Comparison of ENCODE assay signal across 19 cellular contexts in genomic region chr1:151425103-151425502, GRCh38. TPM values are rescaled to one million over a fixed set of nuclear protein-coding genes. Genes with fewer than 3 reads are reported as not detected.
A peak's percentile ranks its signal among the peaks of the same experiment; 100 is the strongest.
DNase-seq lines count a peak whose midpoint lies in the region; ATAC-seq and TF ChIP-seq lines count a peak whose summit lies in the region.
"Had no signal": no experiment of that assay in that cellular context is flagged by ENCODE, and none has a peak within 500 bp of the region (broad histone marks: within the 10 kb centered on the region; RNA-seq: fewer than 3 reads in every experiment).

No MANE protein-coding gene starts in this region.

- H3K4me1 ChIP-seq in Panc1 (ENCODE audit: control insufficient read depth, insufficient read depth, low read length) (no peaks in the 10 kb centered on the region), suprapubic skin (no peaks in the 10 kb centered on the region)
- H3K4me1 ChIP-seq: HAP-1 had no signal

- no peaks in the 10 kb centered on the region for H3K27me3 ChIP-seq in Panc1 (ENCODE audit: control insufficient read depth, insufficient read depth, low read length)
- no peaks in the 10 kb centered on the region for H3K27me3 ChIP-seq in suprapubic skin

- intact Hi-C loops in left ventricle myocardium superior (cut with micrococcal nuclease) (no loop called here), Right ventricle myocardium inferior (cut with DNase I) (no loop called here), Panc1 (cut with micrococcal nuclease; ENCODE audit: unreplicated experiment) (no loop called here)

- CTCF ChIA-PET in Panc1 (lab: Charles Lee), result interaction anchor here (0.7 kb wide), 1 partner anchor 192 kb away, joined by 4 read pairs; no protein-coding TSS in a partner anchor

- TF ChIP-seq CTCF in Panc1 (IDR thresholded peaks at IDR 0.05), result no peak
- TF ChIP-seq CTCF in choroid plexus epithelial cell (conservative IDR thresholded peaks at IDR 0.05; ENCODE audit: low read depth, low read length), result no peak
- no peak for TF ChIP-seq CTCF in suprapubic skin (IDR thresholded peaks at IDR 0.05)

- WGBS in suprapubic skin, result 65% methylated on average over 2 of the region's 2 CpGs

- ATAC-seq in left ventricle myocardium superior (peak; percentile 31), Right ventricle myocardium inferior (no peak), Panc1 (no peak)
- ATAC-seq: PC-3 had no signal

- H3K4me3 ChIP-seq in Panc1 (ENCODE audit: low read depth in 2 of 2, low read length in 2 of 2) (no peak overlapping the region), choroid plexus epithelial cell (ENCODE audit: low read depth, low read length) (no peak overlapping the region), suprapubic skin (no peak overlapping the region)
- H3K4me3 ChIP-seq: GM23248, HAP-1 had no signal

- DNase-seq in left ventricle myocardium superior (no peak), Right ventricle myocardium inferior (ENCODE audit: missing footprints) (no peak), Panc1 (ENCODE audit: low read depth, low spot score) (no peak), choroid plexus epithelial cell (ENCODE audit: low read depth) (peak; percentile 32), NCI-H446 treated with DMSO at 0.1 percent for 48 hours (lab: John Stamatoyannopoulos, UW) (no peak), NCI-H345 treated with DMSO at 0.1 percent for 48 hours (lab: John Stamatoyannopoulos, UW; ENCODE audit: unreplicated experiment) (no peak), suprapubic skin (ENCODE audit: low spot score in 2 of 2) (no peak)
- DNase-seq: ACHN, C1 segment of cervical spinal cord, DMS 273 treated with DMSO at 0.1 percent for 48 hours, GM23248, NCI-H1417, NCI-H187, NCI-H2107, NCI-H524 treated with DMSO at 0.1 percent for 48 hours, PC-3 had no signal

- peaks cover 34% of the 10 kb centered on the region for H3K36me3 ChIP-seq in Panc1 (ENCODE audit: control insufficient read depth, insufficient read depth, low read length)
- H3K36me3 ChIP-seq in suprapubic skin, result peaks cover 95% of the 10 kb centered on the region

- no peak for TF ChIP-seq EP300 in suprapubic skin (IDR thresholded peaks at IDR 0.05)

- TSS peak; percentile 15 for BruUV-seq in Panc1 (replicated peaks; lab: Mats Ljungman, UMichigan)

- no peak overlapping the region for H3K27ac ChIP-seq in Panc1 (ENCODE audit: low read length)
- H3K27ac ChIP-seq in suprapubic skin, result no peak overlapping the region
- H3K27ac ChIP-seq: GM23248, KMS-11, RWPE1 had no signal

- no peak for TF ChIP-seq POLR2A in suprapubic skin (IDR thresholded peaks at IDR 0.05)

- POLR2A ChIA-PET in Panc1 (lab: Charles Lee), result interaction anchor here (0.7 to 1.1 kb wide), 2 partner anchors 22 kb away, joined by 4 read pairs; no protein-coding TSS in a partner anchor

- in situ Hi-C loops in Panc1 (cut with HindIII; ENCODE audit: low pct_unique_long_range_greater_than_20kb, low sequenced_read_pairs), result no loop called here

- H3K9me3 ChIP-seq in Panc1 (ENCODE audit: control insufficient read depth, insufficient read depth, low read depth, low read length) (no peaks in the 10 kb centered on the region), suprapubic skin (no peaks in the 10 kb centered on the region)
- H3K9me3 ChIP-seq: HAP-1 had no signal

RNA-seq across cellular contexts. Expression of gene PSMB4, which starts 25.7 kb away (rescaled TPM):
- 175 TPM for total RNA-seq in left ventricle myocardium superior
- total RNA-seq in Right ventricle myocardium inferior, result 185 TPM
- total RNA-seq in Panc1 (2021; ENCODE audit: unreplicated experiment), result 412 TPM
- 337 TPM for polyA plus RNA-seq in Panc1 (2012; ENCODE audit: insufficient read length)
- 100 to 1,000 TPM; 222 to 269 (median 241) TPM for total RNA-seq in suprapubic skin

RNA-seq across cellular contexts. Expression of gene POGZ, which starts 34.2 kb away (rescaled TPM):
- total RNA-seq in left ventricle myocardium superior (46.1 TPM), Right ventricle myocardium inferior (37.7 TPM), Panc1 (2021; ENCODE audit: unreplicated experiment) (76.0 TPM), suprapubic skin (10 to 100 TPM; 29.3 to 87.3 (median 57.3) TPM)
- polyA plus RNA-seq in Panc1 (2012; ENCODE audit: insufficient read length), result 29.3 TPM

RNA-seq across cellular contexts. Expression of gene SELENBP1, which starts 52.6 kb away (rescaled TPM):
- total RNA-seq in left ventricle myocardium superior (99.1 TPM), Right ventricle myocardium inferior (129 TPM), Panc1 (2021; ENCODE audit: unreplicated experiment) (5.9 TPM), suprapubic skin (10 to 100 TPM; 32.0 to 67.5 (median 48.7) TPM)
- polyA plus RNA-seq in Panc1 (2012; ENCODE audit: insufficient read length), result 6.4 TPM
